Comparison of ENCODE assay signal across 8 cellular contexts in the genomic region with DNA sequence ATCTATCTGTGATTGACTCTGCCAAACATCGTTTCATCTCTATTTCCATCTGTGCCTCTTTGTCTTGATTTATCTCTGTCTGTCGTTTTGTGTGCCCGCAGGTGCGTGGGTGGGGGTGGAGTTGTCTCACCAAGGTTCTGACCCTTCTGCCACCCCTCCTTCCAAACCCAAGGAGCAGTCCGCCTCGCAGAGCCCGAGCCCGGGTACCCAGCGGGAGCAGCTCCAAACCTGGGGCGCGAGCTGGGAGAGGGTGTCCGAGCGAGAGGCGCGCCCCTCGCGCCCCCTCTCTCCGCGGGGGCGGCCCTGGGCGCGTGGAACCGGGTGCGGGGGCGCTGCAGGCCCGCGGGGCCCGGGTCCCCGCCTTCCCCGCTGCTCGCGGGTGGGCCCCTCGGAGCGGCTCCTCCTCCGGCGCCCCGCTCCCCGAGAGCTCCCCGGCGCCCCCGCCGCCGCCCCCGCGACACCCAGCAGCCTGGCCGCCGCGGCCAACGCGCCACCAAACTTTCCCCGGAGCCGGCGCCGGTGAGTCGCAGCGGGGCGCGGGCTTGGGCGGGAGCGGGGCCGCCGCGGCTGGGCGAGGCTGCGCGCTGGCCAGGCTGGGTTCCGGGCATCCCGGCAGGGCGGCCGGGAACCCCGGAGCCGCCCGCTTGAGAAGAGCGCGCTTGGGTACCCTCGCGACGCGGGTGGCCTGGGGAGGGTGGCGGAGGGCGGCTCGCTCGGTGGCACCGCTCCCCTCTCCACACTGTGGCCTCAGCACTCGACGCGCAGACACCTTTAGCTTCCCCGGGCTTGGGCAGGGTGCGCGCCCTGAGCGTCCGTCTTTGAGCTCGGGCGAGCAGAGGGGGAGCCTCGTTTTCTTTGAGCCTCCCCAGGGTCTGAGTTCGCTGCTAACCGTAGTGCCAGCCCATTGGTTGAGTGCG. TPM values are rescaled to one million over a fixed set of nuclear protein-coding genes. Genes with fewer than 3 reads are reported as not detected.
A peak's percentile ranks its signal among the peaks of the same experiment; 100 is the strongest.
DNase-seq lines count a peak whose midpoint lies in the region; ATAC-seq and TF ChIP-seq lines count a peak whose summit lies in the region.

A gene with protein sequence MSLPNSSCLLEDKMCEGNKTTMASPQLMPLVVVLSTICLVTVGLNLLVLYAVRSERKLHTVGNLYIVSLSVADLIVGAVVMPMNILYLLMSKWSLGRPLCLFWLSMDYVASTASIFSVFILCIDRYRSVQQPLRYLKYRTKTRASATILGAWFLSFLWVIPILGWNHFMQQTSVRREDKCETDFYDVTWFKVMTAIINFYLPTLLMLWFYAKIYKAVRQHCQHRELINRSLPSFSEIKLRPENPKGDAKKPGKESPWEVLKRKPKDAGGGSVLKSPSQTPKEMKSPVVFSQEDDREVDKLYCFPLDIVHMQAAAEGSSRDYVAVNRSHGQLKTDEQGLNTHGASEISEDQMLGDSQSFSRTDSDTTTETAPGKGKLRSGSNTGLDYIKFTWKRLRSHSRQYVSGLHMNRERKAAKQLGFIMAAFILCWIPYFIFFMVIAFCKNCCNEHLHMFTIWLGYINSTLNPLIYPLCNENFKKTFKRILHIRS (plus strand): TSS at position 458 of the 917 bp plus-strand sequence. CDS start 104,545 bp downstream, outside the sequence.

- ATAC-seq in GM19351 (IDR thresholded peaks at IDR 0.05; ENCODE audit: unreplicated experiment), result no peak

- no peaks in the 10 kb centered on the region for H3K36me3 ChIP-seq in A673 (ENCODE audit: insufficient read depth, low read length, poor library complexity, severe bottlenecking)

- peaks cover 22% of the 10 kb centered on the region for H3K27me3 ChIP-seq in A673 (replicated peaks; ENCODE audit: insufficient read depth, low read depth, low read length, poor library complexity)

- TF ChIP-seq CTCF in A673 (conservative IDR thresholded peaks at IDR 0.05; ENCODE audit: low read depth, low read length) (no peak), coronary artery (IDR thresholded peaks at IDR 0.05) (no peak)

- H3K27ac ChIP-seq in A673 (ENCODE audit: low read depth, low read length, poor library complexity, severe bottlenecking) (no peak within 1 kb of the TSS), coronary artery (peak within 1 kb of the TSS; percentile 82 to 92)

- DNase-seq in A673 (ENCODE audit: low spot score), result peak; percentile 30
- peak; percentile 20 for DNase-seq in LoVo (ENCODE audit: low spot score)
- DNase-seq in coronary artery (ENCODE audit: low spot score), result no peak
- peak; percentile 29 to 39 for DNase-seq in lung microvascular endothelial cell (ENCODE audit: low read depth in 2 of 2)
- no peak for DNase-seq in ureter (ENCODE audit: low spot score)
- no peak for DNase-seq in NOMO-1 (lab: John Stamatoyannopoulos, UW; ENCODE audit: unreplicated experiment in 2 of 2)
- no peak for DNase-seq in activated CD4-positive, CD25-positive, alpha-beta regulatory T cell (lab: John Stamatoyannopoulos, UW)

- no TSS peak for BruUV-seq in A673 (replicated peaks; lab: Mats Ljungman, UMichigan)

- POLR2A ChIA-PET in A673 (lab: Charles Lee; ENCODE audit: low non-redundant PET), result no interaction called here

- no peaks in the 10 kb centered on the region for H3K9me3 ChIP-seq in A673 (ENCODE audit: low read depth, low read length, poor library complexity, severe bottlenecking)

- intact Hi-C loops in A673 (cut with micrococcal nuclease; ENCODE audit: unreplicated experiment), result no loop called here

- peak within 1 kb of the TSS; percentile 37 for H3K4me3 ChIP-seq in A673 (ENCODE audit: low read depth, low read length, poor library complexity, severe bottlenecking)
- peak within 1 kb of the TSS; percentile 87 for H3K4me3 ChIP-seq in coronary artery

- CTCF ChIA-PET in A673 (lab: Charles Lee), result interaction anchor here (0.6 to 1.8 kb wide), 2 partner anchors 124 to 181 kb away, joined by 5 to 18 read pairs; no protein-coding TSS in a partner anchor

- H3K4me1 ChIP-seq in A673 (ENCODE audit: insufficient read depth, low read length, poor library complexity, severe bottlenecking), result peaks cover 5% of the 10 kb centered on the region

RNA-seq across cellular contexts. Expression of the gene that starts here (rescaled TPM):
- total RNA-seq in A673 (2021), result 0.81 and 0.92 TPM in 2 replicates
- 1.6 and 5.4 TPM in 2 replicates for total RNA-seq in lung microvascular endothelial cell
- total RNA-seq in ureter, result 10.5 TPM

Comparison
In these comparisons a context has a peak if more than half of its experiments do, and no peak if none do; other contexts are left out.
1. Peak in DNase-seq and H3K4me3 ChIP-seq in A673; RNA of the gene not detected or under 1 TPM.
2. DNase-seq: peak in LoVo (single experiment) and lung microvascular endothelial cell (2 of 2); none in coronary artery (single experiment), ureter (single experiment), NOMO-1 (0 of 2) and activated CD4-positive, CD25-positive, alpha-beta regulatory T cell (0 of 4).